8 cellular contexts compared by ENCODE assay signal in the genomic region with DNA sequence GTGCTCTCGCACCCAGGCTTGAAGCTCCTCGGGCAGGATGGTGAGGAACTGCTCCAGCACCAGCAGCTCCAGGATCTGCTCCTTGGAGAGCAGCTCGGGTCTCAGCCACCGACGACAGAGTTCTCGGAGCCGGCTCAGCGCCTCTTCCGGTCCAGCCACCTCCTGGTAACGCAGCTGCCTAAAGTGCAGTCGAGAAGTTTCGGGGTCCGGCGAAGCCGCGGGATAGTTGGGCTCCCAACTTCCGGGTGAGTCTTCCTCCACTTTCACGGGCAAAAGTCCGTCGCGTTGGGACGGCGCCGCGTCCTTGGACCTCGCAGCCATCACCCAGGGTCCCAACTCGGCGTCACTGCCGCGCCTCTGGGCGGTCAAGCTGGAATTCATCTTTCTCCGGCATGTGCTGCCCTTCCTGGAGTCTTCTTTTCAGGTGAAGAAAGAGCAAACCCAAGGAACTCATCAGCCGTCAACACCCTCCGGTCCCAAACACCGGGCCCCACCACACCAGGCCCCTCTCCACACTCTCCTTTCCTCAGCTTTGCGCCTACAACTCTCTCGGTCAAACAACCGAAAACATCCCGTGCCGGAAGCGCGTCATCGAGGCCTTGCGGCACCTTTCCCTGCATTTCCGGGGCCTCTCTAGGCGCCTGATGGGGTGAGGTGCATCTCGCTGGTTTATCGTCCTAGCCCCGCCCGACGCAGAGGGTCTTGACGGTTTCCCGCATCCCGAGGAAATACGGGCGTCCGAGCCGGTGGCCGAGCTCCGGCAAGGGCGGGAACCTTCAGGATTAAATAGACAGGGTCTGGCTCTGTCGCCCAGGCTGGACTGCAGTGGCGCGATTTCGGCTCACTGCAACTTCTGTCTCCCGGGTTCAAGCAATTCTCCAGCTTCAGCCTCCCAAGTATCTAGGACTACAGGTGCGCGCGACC. TPM values are rescaled to one million over a fixed set of nuclear protein-coding genes. Genes with fewer than 3 reads are reported as not detected.
DNase-seq lines count a peak whose midpoint lies in the region; ATAC-seq and TF ChIP-seq lines count a peak whose summit lies in the region.

A gene (minus strand): TSS at position 569 of the 924 bp plus-strand sequence. CDS start 188 bp downstream, at position 381.

- peaks cover 55% of the 10 kb centered on the region for H3K36me3 Mint-ChIP-seq in activated CD8-positive, alpha-beta T cell treated with anti-CD3 and anti-CD28 coated beads, Interleukin-2, amount 10 ng/mL, durations not matched to agents 7 days and 5 days (ENCODE audit: low read depth)

- H3K9me3 ChIP-seq in BLaER1 treated with 17β-estradiol and CSF1 and Interleukin-3, amounts not matched to agents 10 nM and 100 nM (replicated peaks in 1 of 11) = peaks cover 18 to 25% (median 19%) of the 10 kb centered on the region in 11 experiments

- H3K36me3 ChIP-seq in BLaER1 treated with 17β-estradiol and CSF1 and Interleukin-3, amounts not matched to agents 10 nM and 100 nM = peaks cover 36 to 39% (median 37%) of the 10 kb centered on the region in 11 experiments

- peak within 1 kb of the TSS; percentile 93 for H3K4me3 Mint-ChIP-seq in activated CD8-positive, alpha-beta T cell treated with anti-CD3 and anti-CD28 coated beads, Interleukin-2, amount 10 ng/mL, durations not matched to agents 7 days and 5 days

- H3K27ac ChIP-seq in BLaER1 treated with 17β-estradiol and CSF1 and Interleukin-3, amounts not matched to agents 10 nM and 100 nM = peak within 1 kb of the TSS; percentile 80 to 94 (median 92)

- peaks cover 16 to 38% (median 29%) of the 10 kb centered on the region in 11 experiments; a peak in 21 of 22 replicates for H4K20me1 ChIP-seq in BLaER1 treated with 17β-estradiol and CSF1 and Interleukin-3, amounts not matched to agents 10 nM and 100 nM

- CTCF ChIA-PET in activated CD8-positive, alpha-beta T cell treated with anti-CD3 and anti-CD28 coated beads, Interleukin-2, amount 10 ng/mL, durations not matched to agents 7 days and 5 days (lab: Charles Lee) = interaction anchor here (0.9 to 1.8 kb wide), 4 partner anchors 27 to 116 kb away, joined by 4 to 7 read pairs (median 4); a partner anchor contains a TSS

- H3K4me3 ChIP-seq in BLaER1 treated with 17β-estradiol and CSF1 and Interleukin-3, amounts not matched to agents 10 nM and 100 nM = peak within 1 kb of the TSS; percentile 89 to 100 (median 92)
- peak within 1 kb of the TSS; percentile 98 for H3K4me3 ChIP-seq in lower leg skin (ENCODE audit: low read depth, poor library complexity, severe bottlenecking)

- intact Hi-C loops in lower leg skin (cut with DNase I; ENCODE audit: low total_unique reads) = no loop called here

- no peaks in the 10 kb centered on the region for H3K27me3 Mint-ChIP-seq in activated CD8-positive, alpha-beta T cell treated with anti-CD3 and anti-CD28 coated beads, Interleukin-2, amount 10 ng/mL, durations not matched to agents 7 days and 5 days (ENCODE audit: low read depth)

- H3K4me2 ChIP-seq in BLaER1 treated with 17β-estradiol and CSF1 and Interleukin-3, amounts not matched to agents 10 nM and 100 nM = peak within 1 kb of the TSS; percentile 90 to 100 (median 99)

- no peak for TF ChIP-seq CTCF in lower leg skin (IDR thresholded peaks at IDR 0.05)

- H3K27ac Mint-ChIP-seq in activated CD8-positive, alpha-beta T cell treated with anti-CD3 and anti-CD28 coated beads, Interleukin-2, amount 10 ng/mL, durations not matched to agents 7 days and 5 days = peak within 1 kb of the TSS; percentile 99

- WGBS in lower leg skin, 2 donors = 0 to 1% methylated on average over 52 to 58 of the region's 69 CpGs

- H3K4me1 ChIP-seq in BLaER1 treated with 17β-estradiol and CSF1 and Interleukin-3, amounts not matched to agents 10 nM and 100 nM = peaks cover 21 to 32% (median 29%) of the 10 kb centered on the region in 10 experiments

- H3K27me3 ChIP-seq in BLaER1 treated with 17β-estradiol and CSF1 and Interleukin-3, amounts not matched to agents 10 nM and 100 nM = no peaks in the 10 kb centered on the region

- peak in 1 of 2 donors; percentile 49 for TF ChIP-seq POLR2A in lower leg skin (IDR thresholded peaks at IDR 0.05)

- ATAC-seq in GM19351 (IDR thresholded peaks at IDR 0.05; ENCODE audit: unreplicated experiment) = peak; percentile 43
- ATAC-seq in activated CD8-positive, alpha-beta T cell treated with anti-CD3 and anti-CD28 coated beads, Interleukin-2, amount 10 ng/mL, durations not matched to agents 7 days and 5 days = peak; percentile 44

- DNase-seq in HK-2 (ENCODE audit: unreplicated experiment) = peak; percentile 87
- DNase-seq in NCI-H82 treated with DMSO at 0.1 percent for 48 hours (lab: John Stamatoyannopoulos, UW; ENCODE audit: unreplicated experiment) = peak; percentile 74
- peak; percentile 95 for DNase-seq in activated CD8-positive, alpha-beta T cell treated with anti-CD3 and anti-CD28 coated beads, Interleukin-2, amount 10 ng/mL, durations not matched to agents 7 days and 5 days
- peak; percentile 92 for DNase-seq in ecto neural progenitor cell (ENCODE audit: low spot score)
- DNase-seq in lower leg skin (ENCODE audit: low spot score in 2 of 2) = peak; percentile 90 to 98
- peak; percentile 83 to 87 for DNase-seq in stimulated activated CD4-positive, alpha-beta T cell treated with anti-CD3 and anti-CD28 coated beads, Interleukin-4, amount 100 ng/mL, for 4 hours

- POLR2A ChIA-PET in activated CD8-positive, alpha-beta T cell treated with anti-CD3 and anti-CD28 coated beads, Interleukin-2, amount 10 ng/mL, durations not matched to agents 7 days and 5 days (lab: Charles Lee) = interaction anchor here (0.6 to 3.9 kb wide), 19 partner anchors 9 to 626 kb away, joined by 3 to 57 read pairs (median 4); a partner anchor contains a TSS

- H3K4me1 Mint-ChIP-seq in activated CD8-positive, alpha-beta T cell treated with anti-CD3 and anti-CD28 coated beads, Interleukin-2, amount 10 ng/mL, durations not matched to agents 7 days and 5 days (ENCODE audit: low read depth) = peaks cover 24% of the 10 kb centered on the region

- H3K9me3 Mint-ChIP-seq in activated CD8-positive, alpha-beta T cell treated with anti-CD3 and anti-CD28 coated beads, Interleukin-2, amount 10 ng/mL, durations not matched to agents 7 days and 5 days (ENCODE audit: insufficient read depth) = no peaks in the 10 kb centered on the region

- H3K9ac ChIP-seq in BLaER1 treated with 17β-estradiol and CSF1 and Interleukin-3, amounts not matched to agents 10 nM and 100 nM = peak within 1 kb of the TSS; percentile 84 to 94 (median 91)

RNA-seq across cellular contexts. Expression of the gene that starts here (rescaled TPM):
- total RNA-seq in activated CD8-positive, alpha-beta T cell treated with anti-CD3 and anti-CD28 coated beads, Interleukin-2, amount 10 ng/mL, durations not matched to agents 7 days and 5 days = 10 to 100 TPM; 48.3 to 58.1 TPM
- total RNA-seq in lower leg skin = 10 to 100 TPM; 26.2 to 55.0 (median 40.5) TPM

Comparison
In these comparisons a context has a peak if more than half of its experiments do, and no peak if none do; other contexts are left out.
1. Peak in every context shown above with its lines: DNase-seq, ATAC-seq, H3K4me3 ChIP-seq and H3K27ac ChIP-seq.